In the genomic region with DNA sequence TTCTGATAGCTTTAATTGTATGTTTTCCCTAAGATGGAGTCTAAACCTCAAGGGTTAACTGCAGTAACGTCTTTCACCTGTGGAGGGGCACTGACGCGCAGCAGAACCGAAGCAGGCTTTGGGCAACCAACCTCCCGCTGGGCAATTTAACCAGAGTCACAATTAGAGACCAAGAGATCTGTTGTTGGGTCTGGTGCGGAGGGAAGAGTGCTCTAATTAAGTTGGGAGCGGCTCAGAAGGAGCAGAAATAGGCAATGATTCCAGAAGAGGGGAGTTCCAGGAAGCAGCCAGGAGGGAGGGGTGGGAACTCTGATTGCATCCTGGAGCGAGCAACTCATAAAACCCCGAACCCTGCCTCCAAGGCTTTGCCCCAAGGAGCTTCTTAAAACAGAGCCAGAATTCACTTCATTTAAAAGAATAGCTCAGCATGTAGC, we compare ENCODE assay signal across 9 cellular contexts.
DNase-seq lines count a peak whose midpoint lies in the region; ATAC-seq and TF ChIP-seq lines count a peak whose summit lies in the region.
"Had no signal": no experiment of that assay in that cellular context is flagged by ENCODE, and none has a peak within 500 bp of the region (broad histone marks: within the 10 kb centered on the region; RNA-seq: fewer than 3 reads in every experiment).

No MANE protein-coding gene starts in this region.

- TF ChIP-seq CTCF in OCI-LY7 (conservative IDR thresholded peaks at IDR 0.05; ENCODE audit: low read length) = 0 out of 2 replicates have a peak, but pooled peaks have one; percentile 38
- TF ChIP-seq CTCF in coronary artery (IDR thresholded peaks at IDR 0.05) = no peak

- no peaks in the 10 kb centered on the region for H3K9me2 ChIP-seq in OCI-LY7 (ENCODE audit: insufficient read depth, low read length)

- intact Hi-C loops in OCI-LY7 (cut with micrococcal nuclease; ENCODE audit: unreplicated experiment) = loop anchor here (10.0 kb wide), 1 partner anchor 562 kb away; no protein-coding TSS in a partner anchor

- peak; percentile 72 for ATAC-seq in GM18519 (IDR thresholded peaks at IDR 0.05; ENCODE audit: low FRiP score, unreplicated experiment)
- ATAC-seq in HG02571 (IDR thresholded peaks at IDR 0.05; ENCODE audit: unreplicated experiment) = peak; percentile 51
- ATAC-seq: K562 had no signal

- CTCF ChIA-PET in OCI-LY7 (lab: Charles Lee; ENCODE audit: unreplicated experiment) = no interaction called here

- no peaks in the 10 kb centered on the region for H3K79me2 ChIP-seq in OCI-LY7 (ENCODE audit: insufficient read depth, low read depth, low read length)

- BruUV-seq in OCI-LY7 (replicated peaks; lab: Mats Ljungman, UMichigan) = no TSS peak

- DNase-seq in OCI-LY7 (ENCODE audit: low spot score) (no peak), left kidney (ENCODE audit: low read depth, low spot score) (peak; percentile 65), coronary artery (ENCODE audit: low spot score) (no peak), occipital lobe (lab: John Stamatoyannopoulos, UW) (no peak)
- DNase-seq in activated naive CD4-positive, alpha-beta T cell treated with Interleukin-2 at 50 U/mL for 16 hours = no peak
- DNase-seq: midbrain had no signal

- H3K4me1 ChIP-seq in OCI-LY7 (ENCODE audit: insufficient read depth, low read length, poor library complexity, severe bottlenecking) = no peaks in the 10 kb centered on the region

- H2AFZ ChIP-seq in OCI-LY7 (ENCODE audit: low read length) = no peak overlapping the region

- H3K27ac ChIP-seq in OCI-LY7 (ENCODE audit: low read depth, low read length, poor library complexity, severe bottlenecking) (no peak overlapping the region), coronary artery (no peak overlapping the region)

- no peaks in the 10 kb centered on the region for H3K9me3 ChIP-seq in OCI-LY7 (ENCODE audit: low read length)

- H3K4me3 ChIP-seq in OCI-LY7 (ENCODE audit: low read depth, low read length, poor library complexity, severe bottlenecking) = no peak overlapping the region
- no peak overlapping the region for H3K4me3 ChIP-seq in coronary artery
- H3K4me3 ChIP-seq: K562 had no signal

- no peak overlapping the region for H3K4me2 ChIP-seq in OCI-LY7 (ENCODE audit: low read length)

- H4K20me1 ChIP-seq in OCI-LY7 (ENCODE audit: insufficient read depth, low read length) = no peaks in the 10 kb centered on the region

- POLR2A ChIA-PET in OCI-LY7 (lab: Charles Lee) = interaction anchor here (0.6 kb wide), 2 partner anchors 9 to 293 kb away, joined by 3 read pairs; no protein-coding TSS in a partner anchor

- H3K36me3 ChIP-seq in OCI-LY7 (ENCODE audit: insufficient read depth, low read length) = no peaks in the 10 kb centered on the region
